ENCODE assay signal across 8 cellular contexts in genomic region chr14:49896956-49897355, GRCh38. TPM values are rescaled to one million over a fixed set of nuclear protein-coding genes. Genes with fewer than 3 reads are reported as not detected.
DNase-seq lines count a peak whose midpoint lies in the region; ATAC-seq and TF ChIP-seq lines count a peak whose summit lies in the region.

No MANE protein-coding gene starts in this region.

- TF ChIP-seq CTCF in DND-41 (IDR thresholded peaks at IDR 0.05; ENCODE audit: borderline replicate concordance, extremely low read depth, low read length, poor library complexity, severe bottlenecking), result peak; percentile 5
- no peak for TF ChIP-seq CTCF in OCI-LY3 (IDR thresholded peaks at IDR 0.05; ENCODE audit: low read depth, low read length)
- no peak for TF ChIP-seq CTCF in endothelial cell (IDR thresholded peaks at IDR 0.05; ENCODE audit: unreplicated experiment)
- TF ChIP-seq CTCF in psoas muscle (IDR thresholded peaks at IDR 0.05), result no peak
- no peak for TF ChIP-seq CTCF in GM10248 (IDR thresholded peaks at IDR 0.05; ENCODE audit: control extremely low read depth, extremely low read depth, low read depth, missing control alignments)

- intact Hi-C loops in psoas muscle (cut with DNase I), result no loop called here

- H3K36me3 ChIP-seq in DND-41 (ENCODE audit: insufficient read depth, low read length) (peaks cover 37% of the 10 kb centered on the region), OCI-LY3 (replicated peaks; ENCODE audit: low read depth, low read length) (peaks cover 43% of the 10 kb centered on the region), psoas muscle (ENCODE audit: insufficient read depth in 1 of 2, low read depth in 1 of 2) (peaks cover 0 to 16% of the 10 kb centered on the region in 2 donors)

- H3K4me2 ChIP-seq in DND-41 (ENCODE audit: insufficient read depth, low read length) (peak overlapping the region; percentile 90), OCI-LY3 (ENCODE audit: low read length) (peak overlapping the region; percentile 90)

- DNase-seq in DND-41 (no peak), endothelial cell (ENCODE audit: low spot score) (no peak), psoas muscle (no peak), GM10248 (ENCODE audit: extremely low spot score) (no peak), AG20443 (ENCODE audit: low spot score) (no peak), ureter (ENCODE audit: low spot score) (no peak)

- WGBS in psoas muscle, 3 donors, result 29 to 51% (median 32%) methylated on average over 5 of the region's 5 CpGs

- POLR2A ChIA-PET in GM10248 (lab: Yijun Ruan, JAX), result no interaction called here

- H3K27me3 ChIP-seq in DND-41 (ENCODE audit: insufficient read depth, low read length, poor library complexity) (no peaks in the 10 kb centered on the region), OCI-LY3 (ENCODE audit: low read depth, low read length) (no peaks in the 10 kb centered on the region), psoas muscle (ENCODE audit: insufficient read depth in 3 of 3, low read length in 2 of 3) (no peaks in the 10 kb centered on the region)

- no peak for ATAC-seq in DND-41 (ENCODE audit: insufficient read depth, low read depth)
- ATAC-seq in psoas muscle, result no peak
- no peak for ATAC-seq in GM21737 (IDR thresholded peaks at IDR 0.05; ENCODE audit: unreplicated experiment)

- H3K9me3 ChIP-seq in DND-41 (ENCODE audit: insufficient read depth, low read length, severe bottlenecking) (no peaks in the 10 kb centered on the region), OCI-LY3 (ENCODE audit: insufficient read depth, low read length) (no peaks in the 10 kb centered on the region), psoas muscle (no peaks in the 10 kb centered on the region)

- H3K27ac ChIP-seq in DND-41 (ENCODE audit: low read length) (no peak overlapping the region), OCI-LY3 (ENCODE audit: low read length) (peak overlapping the region; percentile 96), psoas muscle (peak overlapping the region; percentile 99)

- peak overlapping the region; percentile 57 for H3K4me3 Mint-ChIP-seq in endothelial cell (ENCODE audit: unreplicated experiment)

- H3K36me3 Mint-ChIP-seq in endothelial cell (ENCODE audit: low read depth, unreplicated experiment), result peaks cover 27% of the 10 kb centered on the region

- H3K4me1 Mint-ChIP-seq in endothelial cell (ENCODE audit: unreplicated experiment), result peaks cover 33% of the 10 kb centered on the region

- H3K4me3 ChIP-seq in DND-41 (ENCODE audit: low read depth in 1 of 2, low read length in 2 of 2) (peak overlapping the region in 1 of 2 experiments; percentile 44; a peak in 1 of 4 replicates), OCI-LY3 (ENCODE audit: low read length) (peak overlapping the region; percentile 98), psoas muscle (peak overlapping the region; percentile 90)

- peaks cover 70% of the 10 kb centered on the region for H3K79me2 ChIP-seq in DND-41 (ENCODE audit: insufficient read depth, low read length)
- peaks cover 78% of the 10 kb centered on the region for H3K79me2 ChIP-seq in OCI-LY3 (ENCODE audit: low read length)

- H2AFZ ChIP-seq in DND-41 (ENCODE audit: low read depth, low read length), result no peak overlapping the region
- no peak overlapping the region for H2AFZ ChIP-seq in OCI-LY3 (ENCODE audit: low read depth, low read length)

- H3K27ac Mint-ChIP-seq in endothelial cell (ENCODE audit: unreplicated experiment), result peak overlapping the region; percentile 40

- CTCF ChIA-PET in GM10248 (lab: Yijun Ruan, JAX), result no interaction called here

- no peak overlapping the region for H3K9ac ChIP-seq in DND-41 (ENCODE audit: low read depth, low read length)
- H3K9ac ChIP-seq in OCI-LY3 (ENCODE audit: low read length), result peak overlapping the region; percentile 100

- H4K20me1 ChIP-seq in DND-41 (ENCODE audit: insufficient read depth, low read length), result peaks cover 44% of the 10 kb centered on the region
- H4K20me1 ChIP-seq in OCI-LY3 (ENCODE audit: insufficient read depth, low read length), result peaks cover 50% of the 10 kb centered on the region

- H3K4me1 ChIP-seq in DND-41 (ENCODE audit: insufficient read depth, low read length), result peaks cover 44% of the 10 kb centered on the region
- peaks cover 36% of the 10 kb centered on the region for H3K4me1 ChIP-seq in OCI-LY3 (ENCODE audit: low read length)
- H3K4me1 ChIP-seq in psoas muscle, result peaks cover 40% of the 10 kb centered on the region

- peaks cover 13% of the 10 kb centered on the region for H3K27me3 Mint-ChIP-seq in endothelial cell (ENCODE audit: unreplicated experiment)

- peaks cover 4% of the 10 kb centered on the region for H3K9me3 Mint-ChIP-seq in endothelial cell (ENCODE audit: unreplicated experiment)

RNA-seq across cellular contexts. Expression of gene ARF6, which starts 4.1 kb away (rescaled TPM):
- 55.3 TPM for total RNA-seq in endothelial cell (ENCODE audit: unreplicated experiment)
- total RNA-seq in psoas muscle, result 10 to 100 TPM; 19.0 to 37.4 (median 30.6) TPM
- polyA plus RNA-seq in psoas muscle, result 10 to 100 TPM; 19.8 to 43.1 (median 26.9) TPM
- 75.5 TPM for total RNA-seq in ureter

RNA-seq across cellular contexts. Expression of gene NEMF, which starts 44.4 kb away (rescaled TPM):
- total RNA-seq in endothelial cell (ENCODE audit: unreplicated experiment) (55.5 TPM), psoas muscle (10 to 100 TPM; 52.8 to 68.3 (median 57.0) TPM), ureter (108 TPM)
- 10 to 100 TPM; 20.5 to 51.7 (median 20.9) TPM for polyA plus RNA-seq in psoas muscle
